Comparison of ENCODE assay signal across 10 cellular contexts in genomic region chr11:101862410-101863233, GRCh38. TPM values are rescaled to one million over a fixed set of nuclear protein-coding genes. Genes with fewer than 3 reads are reported as not detected.
A peak's percentile ranks its signal among the peaks of the same experiment; 100 is the strongest.
DNase-seq lines count a peak whose midpoint lies in the region; ATAC-seq and TF ChIP-seq lines count a peak whose summit lies in the region.
"Had no signal": no experiment of that assay in that cellular context is flagged by ENCODE, and none has a peak within 500 bp of the region (broad histone marks: within the 10 kb centered on the region; RNA-seq: fewer than 3 reads in every experiment).

No MANE protein-coding gene starts in this region.

- H3K9me3 ChIP-seq in PC-9 (ENCODE audit: insufficient read depth, low read depth) (peaks cover 19% of the 10 kb centered on the region), sigmoid colon (peaks cover 0 to 4% (median 0%) of the 10 kb centered on the region in 4 donors)

- peak; percentile 37 for DNase-seq in H7
- DNase-seq in PC-9, result peak; percentile 8 to 43
- DNase-seq in fibroblast of the conjunctiva (ENCODE audit: low read depth), result peak; percentile 88
- DNase-seq in sigmoid colon, result no peak
- DNase-seq in DMS 273 (lab: John Stamatoyannopoulos, UW; ENCODE audit: unreplicated experiment), result no peak
- no peak for DNase-seq in activated T-cell treated with anti-CD3 and anti-CD28 coated beads for 4 hours
- DNase-seq in CD1c-positive myeloid dendritic cell (ENCODE audit: extremely low spot score), result no peak
- DNase-seq: nucleus accumbens had no signal

- H3K27me3 ChIP-seq in H7 (ENCODE audit: control insufficient read depth, insufficient read depth, low read length) (no peaks in the 10 kb centered on the region), PC-9 (ENCODE audit: insufficient read depth, low read depth) (no peaks in the 10 kb centered on the region), sigmoid colon (no peaks in the 10 kb centered on the region)

- BruUV-seq in PC-9 (replicated peaks; lab: Mats Ljungman, UMichigan), result no TSS peak

- H3K4me1 ChIP-seq in PC-9 (replicated peaks; ENCODE audit: insufficient read depth) (peaks cover 37% of the 10 kb centered on the region), sigmoid colon (peaks cover 0 to 34% (median 13%) of the 10 kb centered on the region in 4 donors)

- POLR2A ChIA-PET in PC-9 (lab: Charles Lee; ENCODE audit: unreplicated experiment), result no interaction called here

- H4K20me1 ChIP-seq in PC-9 (ENCODE audit: insufficient read depth), result no peaks in the 10 kb centered on the region

- TF ChIP-seq CTCF in PC-9 (conservative IDR thresholded peaks at IDR 0.05), result peak; percentile 57
- TF ChIP-seq CTCF in sigmoid colon (IDR thresholded peaks at IDR 0.05), result no peak

- H3K4me2 ChIP-seq in PC-9, result no peak overlapping the region

- intact Hi-C loops in PC-9 (cut with micrococcal nuclease; ENCODE audit: unreplicated experiment) (loop anchor here (2.0 to 5.0 kb wide), 3 partner anchors 250 to 484 kb away; partner anchors contain the start of genes BIRC2 and YAP1), sigmoid colon (cut with DNase I) (loop anchor here (10.0 kb wide), 1 partner anchor 422 kb away; no protein-coding TSS in a partner anchor)

- ATAC-seq in HG03039 (IDR thresholded peaks at IDR 0.05; ENCODE audit: unreplicated experiment), result no peak

- H3K36me3 ChIP-seq in H7 (replicated peaks; ENCODE audit: control insufficient read depth, insufficient read depth, low read length) (no peaks in the 10 kb centered on the region), PC-9 (ENCODE audit: low read depth) (no peaks in the 10 kb centered on the region), sigmoid colon (no peaks in the 10 kb centered on the region)

- TF ChIP-seq EP300 in sigmoid colon (IDR thresholded peaks at IDR 0.05), result no peak

- no peak overlapping the region for H3K4me3 ChIP-seq in H7 (ENCODE audit: insufficient read depth, low read depth, low read length)
- H3K4me3 ChIP-seq in PC-9, result no peak overlapping the region
- H3K4me3 ChIP-seq in sigmoid colon, result no peak overlapping the region

- H3K27ac ChIP-seq in PC-9, result peak overlapping the region; percentile 33
- peak overlapping the region in 3 of 4 donors; percentile 13 to 53 (median 50) for H3K27ac ChIP-seq in sigmoid colon

- 78 to 79% methylated on average over 5 of the region's 5 CpGs for WGBS in sigmoid colon, 2 donors

- H3K79me2 ChIP-seq in PC-9 (ENCODE audit: low read depth), result no peaks in the 10 kb centered on the region

- CTCF ChIA-PET in PC-9 (lab: Charles Lee), result interaction anchor here (0.5 to 1.6 kb wide), 3 partner anchors 145 to 406 kb away, joined by 3 to 8 read pairs (median 5); no protein-coding TSS in a partner anchor

- TF ChIP-seq POLR2A in sigmoid colon (IDR thresholded peaks at IDR 0.05), result no peak

- H2AFZ ChIP-seq in PC-9, result no peak overlapping the region

- H3K9me2 ChIP-seq in PC-9 (ENCODE audit: insufficient read depth), result no peaks in the 10 kb centered on the region

- peaks cover 26% of the 10 kb centered on the region for H3F3A ChIP-seq in PC-9 (ENCODE audit: insufficient read depth, low read depth)

RNA-seq across cellular contexts. Expression of gene CEP126, which starts 52.2 kb away (rescaled TPM):
- 0.48 and 0.59 TPM in 2 replicates for total RNA-seq in H7 (2014; rRNA removed; shearing (Covaris generic))
- total RNA-seq in PC-9 (2021) (3.7 and 6.0 TPM in 2 replicates), sigmoid colon (10 to 100 TPM in 2 of 4 donors, 1 to 10 TPM in 2; 3.7 to 15.5 (median 8.3) TPM)
- polyA plus RNA-seq in sigmoid colon, result 1 to 10 TPM; 1.2 to 3.6 (median 1.8) TPM

RNA-seq across cellular contexts. Expression of gene ANGPTL5, which starts 53.7 kb away (rescaled TPM):
- total RNA-seq in H7 (2014; rRNA removed; shearing (Covaris generic)), result not detected in 2 replicates
- not detected in 2 replicates for total RNA-seq in PC-9 (2021)
- 1 to 10 TPM in 1 of 4 donors, under 1 TPM in 1, not detected in 2; 0.36 to 2.5 TPM for total RNA-seq in sigmoid colon
- polyA plus RNA-seq in sigmoid colon, result under 1 TPM in 2 of 3 donors, not detected in 1; 0.23 to 0.60 TPM
- total RNA-seq: T-helper 1 cell treated with Interleukin-12 subunit alpha and Interleukin-12 subunit beta and Interleukin-4 antibody, amounts not matched to agents 30 ng/mL and 1 ng/mL, for 36 hours had no signal

Comparison
In these comparisons a context has a peak if more than half of its experiments do, and no peak if none do; other contexts are left out.
1. DNase-seq: peak in H7 (single experiment), PC-9 (2 of 2) and fibroblast of the conjunctiva (single experiment); none in sigmoid colon (single experiment), DMS 273 (single experiment), activated T-cell treated with anti-CD3 and anti-CD28 coated beads for 4 hours (single experiment) and CD1c-positive myeloid dendritic cell (single experiment).